In the genomic region with DNA sequence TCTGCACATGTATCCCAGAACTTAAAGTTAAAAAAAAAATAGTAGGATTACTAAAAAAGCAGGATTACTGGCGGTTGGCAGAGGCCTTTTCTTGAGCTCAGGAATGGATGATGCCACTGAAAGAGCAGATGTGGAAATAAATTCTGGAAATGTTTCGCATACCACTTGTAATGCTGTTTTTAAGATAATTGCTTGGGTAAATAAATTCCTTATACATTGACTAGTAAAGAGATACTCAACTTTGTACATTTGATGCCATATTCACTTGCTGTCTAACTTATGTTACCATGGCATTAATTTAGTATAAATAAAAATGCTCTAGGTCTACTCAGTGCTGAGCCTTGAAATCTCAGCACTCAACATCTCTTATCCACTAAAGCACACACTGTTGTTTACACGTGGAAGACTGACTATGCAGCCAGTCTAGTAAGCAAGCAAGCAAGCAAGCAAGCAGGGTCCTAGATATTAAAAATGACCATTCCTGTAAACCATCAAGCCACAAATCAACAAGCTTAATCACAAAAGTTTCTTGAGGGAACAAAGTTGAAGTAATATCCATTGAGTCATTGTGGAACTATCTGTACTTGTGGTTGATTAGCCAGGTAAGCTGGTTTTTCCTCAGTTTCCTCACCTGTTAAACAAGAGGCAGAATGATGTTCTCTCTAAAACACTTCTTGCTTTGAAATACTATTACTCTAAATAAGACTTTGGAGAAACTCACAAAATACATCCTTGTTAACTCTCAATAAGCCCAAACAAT, we compare ENCODE assay signal across 12 cellular contexts. TPM values are rescaled to one million over a fixed set of nuclear protein-coding genes. Genes with fewer than 3 reads are reported as not detected.
DNase-seq lines count a peak whose midpoint lies in the region; ATAC-seq, FAIRE-seq and TF ChIP-seq lines count a peak whose summit lies in the region.
"Had no signal": no experiment of that assay in that cellular context is flagged by ENCODE, and none has a peak within 500 bp of the region (broad histone marks: within the 10 kb centered on the region; RNA-seq: fewer than 3 reads in every experiment).

No MANE protein-coding gene starts in this region.

- no peaks in the 10 kb centered on the region for H3K27me3 Mint-ChIP-seq in astrocyte (ENCODE audit: low read depth, unreplicated experiment)

- RAD21 ChIA-PET in HCT116 (lab: Charles Lee; ENCODE audit: low non-redundant PET in 1 of 2, low total read pairs in 2 of 2, uncharacterized antibody in 2 of 2, unreplicated experiment in 2 of 2) = no interaction called here

- H3K36me3 ChIP-seq in HCT116 (ENCODE audit: control insufficient read depth in 1 of 2, insufficient read depth in 2 of 2, low read length in 2 of 2) (peaks cover 0 to 4% of the 10 kb centered on the region in 2 experiments; a peak in 1 of 4 replicates), astrocyte (ENCODE audit: insufficient read depth, low read length) (no peaks in the 10 kb centered on the region)
- H3K36me3 ChIP-seq: stomach had no signal

- POLR2A ChIA-PET in A549 (lab: Yijun Ruan, JAX) = no interaction called here
- POLR2A ChIA-PET in HCT116 (lab: Charles Lee) = no interaction called here

- H3K27ac Mint-ChIP-seq in astrocyte (ENCODE audit: unreplicated experiment) = peak overlapping the region; percentile 89
- H3K27ac Mint-ChIP-seq: memory B cell had no signal

- H3K79me2 ChIP-seq in HCT116 (ENCODE audit: insufficient read depth, low read length) (peaks cover 28% of the 10 kb centered on the region), astrocyte (ENCODE audit: insufficient read depth, low read length) (peaks cover 37% of the 10 kb centered on the region)

- no peak for DNase-seq in A549 (ENCODE audit: low read depth in 1 of 2, low spot score in 1 of 2)
- DNase-seq in HCT116 (ENCODE audit: low read depth, low spot score) = no peak
- DNase-seq in astrocyte (ENCODE audit: low read depth) = peak; percentile 22
- peak; percentile 70 for DNase-seq in iris pigment epithelial cell (ENCODE audit: low read depth)
- DNase-seq in stimulated activated CD4-positive, alpha-beta T cell treated with anti-CD3 and anti-CD28 coated beads, Interleukin-4, amount 100 ng/mL, for 24 hours = no peak
- DNase-seq in activated CD8-positive, alpha-beta memory T cell treated with anti-CD3 and anti-CD28 coated beads, Interleukin-2, amount 50 U/mL, for 4 hours = no peak
- DNase-seq in ureter (ENCODE audit: low spot score) = no peak
- DNase-seq: activated CD4-positive, alpha-beta T cell treated with anti-CD3 and anti-CD28 coated beads, Interleukin-2, amount 50 U/mL, for 4 hours; CD8-positive, alpha-beta memory T cell had no signal

- H3K4me2 ChIP-seq in A549 (peak overlapping the region; percentile 91), HCT116 (ENCODE audit: low read length) (peak overlapping the region; percentile 98), astrocyte (ENCODE audit: low read length) (peak overlapping the region; percentile 95)

- no peak overlapping the region for H2AFZ ChIP-seq in HCT116 (ENCODE audit: low read depth, low read length, poor library complexity, severe bottlenecking)
- H2AFZ ChIP-seq in astrocyte (ENCODE audit: low read depth, low read length) = no peak overlapping the region

- H3K9ac ChIP-seq in HCT116 (ENCODE audit: low read length) (peak overlapping the region; percentile 73; the same call in 1 of the 2 replicates), astrocyte (ENCODE audit: low read length) (peak overlapping the region; percentile 88)

- peak overlapping the region; percentile 98 for H3K4me3 Mint-ChIP-seq in astrocyte (ENCODE audit: unreplicated experiment)

- H3K9me3 ChIP-seq in A549 = no peaks in the 10 kb centered on the region
- H3K9me3 ChIP-seq in HCT116 (ENCODE audit: control insufficient read depth in 1 of 2, insufficient read depth in 1 of 2, low read depth in 1 of 2, low read length in 2 of 2) = no peaks in the 10 kb centered on the region
- no peaks in the 10 kb centered on the region for H3K9me3 ChIP-seq in astrocyte (ENCODE audit: insufficient read depth, low read depth, low read length)
- H3K9me3 ChIP-seq: stomach had no signal

- no peak for TF ChIP-seq EP300 in A549 (IDR thresholded peaks at IDR 0.05)

- no TSS peak for BruUV-seq in HCT116 (replicated peaks; lab: Mats Ljungman, UMichigan)

- H3K4me1 ChIP-seq in A549 = peaks cover 34% of the 10 kb centered on the region
- H3K4me1 ChIP-seq in HCT116 (ENCODE audit: control insufficient read depth in 1 of 2, insufficient read depth in 2 of 2, low read length in 2 of 2) = peaks cover 12 to 29% of the 10 kb centered on the region in 2 experiments
- peaks cover 23% of the 10 kb centered on the region for H3K4me1 ChIP-seq in astrocyte (ENCODE audit: insufficient read depth, low read length)

- H3K36me3 Mint-ChIP-seq in astrocyte (ENCODE audit: low read depth, unreplicated experiment) = peaks cover 4% of the 10 kb centered on the region
- H3K36me3 Mint-ChIP-seq: CD8-positive, alpha-beta memory T cell; memory B cell had no signal

- intact Hi-C loops in HCT116 (cut with micrococcal nuclease) = loop anchor here (5.0 kb wide), 1 partner anchor 145 kb away; no protein-coding TSS in a partner anchor

- no peaks in the 10 kb centered on the region for H3K9me3 Mint-ChIP-seq in astrocyte (ENCODE audit: unreplicated experiment)
- H3K9me3 Mint-ChIP-seq: memory B cell had no signal

- no peak for TF ChIP-seq CTCF in A549 (IDR thresholded peaks at IDR 0.05)
- TF ChIP-seq CTCF in HCT116 (IDR thresholded peaks at IDR 0.05 in 2 of 3, conservative IDR thresholded peaks at IDR 0.05 in 1 of 3; ENCODE audit: borderline replicate concordance in 1 of 3, insufficient read depth in 1 of 3, low read depth in 2 of 3, low read length in 2 of 3) = no peak
- no peak for TF ChIP-seq CTCF in astrocyte (IDR thresholded peaks at IDR 0.05; ENCODE audit: insufficient read depth, low read depth, low read length)

- H4K20me1 ChIP-seq in HCT116 (ENCODE audit: insufficient read depth) = no peaks in the 10 kb centered on the region
- peaks cover 23% of the 10 kb centered on the region for H4K20me1 ChIP-seq in astrocyte (ENCODE audit: insufficient read depth, low read length)

- CTCF ChIA-PET in A549 (lab: Yijun Ruan, JAX) = interaction anchor here (1.1 to 3.6 kb wide), 3 partner anchors 59 to 192 kb away, joined by 3 to 16 read pairs (median 4); no protein-coding TSS in a partner anchor
- CTCF ChIA-PET in HCT116 (lab: Charles Lee) = no interaction called here

- peaks cover 25% of the 10 kb centered on the region for H3K4me1 Mint-ChIP-seq in astrocyte (ENCODE audit: low read depth, unreplicated experiment)

- peak overlapping the region; percentile 85 to 97; a peak in 5 of 6 replicates for H3K27ac ChIP-seq in A549
- no peak overlapping the region for H3K27ac ChIP-seq in HCT116 (ENCODE audit: low read depth, low read length)
- H3K27ac ChIP-seq in astrocyte (ENCODE audit: low read depth, low read length) = no peak overlapping the region

- 62% methylated on average over 3 of the region's 3 CpGs for WGBS in A549 (ENCODE audit: missing lambda C conversion rate)

- TF ChIP-seq POLR2A in A549 (IDR thresholded peaks at IDR 0.05; ENCODE audit: low read length) (no peak), HCT116 (IDR thresholded peaks at IDR 0.05; ENCODE audit: borderline replicate concordance, extremely low read depth, insufficient read depth, insufficient read length) (no peak)

- TF ChIP-seq RAD21 in A549 (conservative IDR thresholded peaks at IDR 0.05 in 1 of 2, IDR thresholded peaks at IDR 0.05 in 1 of 2) (no peak), HCT116 (IDR thresholded peaks at IDR 0.05; ENCODE audit: low read depth) (no peak)

- H3K9me2 ChIP-seq in HCT116 (ENCODE audit: insufficient read depth) = no peaks in the 10 kb centered on the region

- FAIRE-seq in A549 (lab: Jason Lieb, UNC) (no peak), astrocyte (lab: Jason Lieb, UNC) (no peak)

- H3K4me3 ChIP-seq in A549 = peak overlapping the region; percentile 90
- H3K4me3 ChIP-seq in HCT116 (replicated peaks in 1 of 2; ENCODE audit: low read depth in 1 of 2, low read length in 2 of 2) = peak overlapping the region; percentile 68 to 72
- H3K4me3 ChIP-seq in astrocyte (ENCODE audit: insufficient read depth, low read depth, low read length) = no peak overlapping the region

- ATAC-seq in A549 (no peak), HCT116 (no peak), GM19452 (IDR thresholded peaks at IDR 0.05; ENCODE audit: unreplicated experiment) (no peak)

- H3K27me3 ChIP-seq in HCT116 (ENCODE audit: insufficient read depth, low read length) (no peaks in the 10 kb centered on the region), astrocyte (ENCODE audit: insufficient read depth, low read length) (no peaks in the 10 kb centered on the region)
- H3K27me3 ChIP-seq: stomach had no signal

TF ChIP-seq in A549, 52 proteins besides CTCF, POLR2A, EP300 and RAD21 (continues in another document):
- TF ChIP-seq, protein P1, sequence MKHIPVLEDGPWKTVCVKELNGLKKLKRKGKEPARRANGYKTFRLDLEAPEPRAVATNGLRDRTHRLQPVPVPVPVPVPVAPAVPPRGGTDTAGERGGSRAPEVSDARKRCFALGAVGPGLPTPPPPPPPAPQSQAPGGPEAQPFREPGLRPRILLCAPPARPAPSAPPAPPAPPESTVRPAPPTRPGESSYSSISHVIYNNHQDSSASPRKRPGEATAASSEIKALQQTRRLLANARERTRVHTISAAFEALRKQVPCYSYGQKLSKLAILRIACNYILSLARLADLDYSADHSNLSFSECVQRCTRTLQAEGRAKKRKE (CRISPR knock-in tag; IDR thresholded peaks at IDR 0.05; ENCODE audit: low read depth) = no peak
- TF ChIP-seq CEBPB (IDR thresholded peaks at IDR 0.05) (no peak), BHLHE40 (IDR thresholded peaks at IDR 0.05; ENCODE audit: low read depth, low read length) (no peak)

TF ChIP-seq in HCT116, 20 proteins besides CTCF, POLR2A, EP300 and RAD21 (continues in another document):
- TF ChIP-seq SP1 (IDR thresholded peaks at IDR 0.05; ENCODE audit: low read depth) = no peak
- no peak for TF ChIP-seq TCF7L2 (IDR thresholded peaks at IDR 0.05; ENCODE audit: borderline replicate concordance, extremely low read depth, insufficient read depth, insufficient read length)
- no peak for TF ChIP-seq SIN3A (IDR thresholded peaks at IDR 0.05; ENCODE audit: low read depth)
- no peak for TF ChIP-seq EZH2phosphoT487 (IDR thresholded peaks at IDR 0.05; ENCODE audit: borderline replicate concordance)
- no peak for TF ChIP-seq YY1 (IDR thresholded peaks at IDR 0.05; ENCODE audit: extremely low read depth, insufficient replicate concordance, low read depth, low read length)
- no peak for TF ChIP-seq MAX (IDR thresholded peaks at IDR 0.05)

RNA-seq across cellular contexts. Expression of gene RASAL2, which starts 1.7 kb away (rescaled TPM):
- polyA plus RNA-seq in A549 (2011; rRNA removed) (17.6 and 17.8 TPM in 2 replicates), A549 (2017; fragmentation: RNase III; extraction: RNeasy Plus Mini Kit Qiagen cat#74134 plus additional on column Dnase treatment) (6.4 to 7.1 TPM (median 7.0 TPM) in 3 replicates)
- 6.5 and 7.0 TPM in 2 replicates for polyA plus RNA-seq in A549 (2012; cell fraction: cytosol; rRNA removed)
- 16.6 and 19.2 TPM in 2 replicates for polyA plus RNA-seq in A549 (2012; cell fraction: nucleus; rRNA removed)
- polyA minus RNA-seq in A549 (2011; rRNA and poly(A)+ RNA removed) = 38.1 and 46.3 TPM in 2 replicates
- total RNA-seq in HCT116 (2021; ENCODE audit: unreplicated experiment) (11.7 TPM), astrocyte (44.2 and 45.3 TPM in 2 replicates), ureter (26.0 TPM)
- polyA plus RNA-seq in HCT116 (2012) = 3.4 and 4.8 TPM in 2 replicates
- polyA plus RNA-seq: CD8-positive, alpha-beta memory T cell had no signal

Comparison
In these comparisons a context has a peak if more than half of its experiments do, and no peak if none do; other contexts are left out.
1. DNase-seq: peak in astrocyte (single experiment) and iris pigment epithelial cell (single experiment); none in A549 (0 of 2), HCT116 (single experiment), stimulated activated CD4-positive, alpha-beta T cell treated with anti-CD3 and anti-CD28 coated beads, Interleukin-4, amount 100 ng/mL, for 24 hours (single experiment), activated CD8-positive, alpha-beta memory T cell treated with anti-CD3 and anti-CD28 coated beads, Interleukin-2, amount 50 U/mL, for 4 hours (single experiment) and ureter (single experiment).
2. H3K27ac ChIP-seq: peak in A549 (2 of 2); none in HCT116 (single experiment) and astrocyte (single experiment).
3. Peak in every context shown above with its lines, with median percentiles within 50 percentile points of each other: H3K4me2 ChIP-seq.